Comparison of ENCODE assay signal across 1 cellular context in the genomic region with DNA sequence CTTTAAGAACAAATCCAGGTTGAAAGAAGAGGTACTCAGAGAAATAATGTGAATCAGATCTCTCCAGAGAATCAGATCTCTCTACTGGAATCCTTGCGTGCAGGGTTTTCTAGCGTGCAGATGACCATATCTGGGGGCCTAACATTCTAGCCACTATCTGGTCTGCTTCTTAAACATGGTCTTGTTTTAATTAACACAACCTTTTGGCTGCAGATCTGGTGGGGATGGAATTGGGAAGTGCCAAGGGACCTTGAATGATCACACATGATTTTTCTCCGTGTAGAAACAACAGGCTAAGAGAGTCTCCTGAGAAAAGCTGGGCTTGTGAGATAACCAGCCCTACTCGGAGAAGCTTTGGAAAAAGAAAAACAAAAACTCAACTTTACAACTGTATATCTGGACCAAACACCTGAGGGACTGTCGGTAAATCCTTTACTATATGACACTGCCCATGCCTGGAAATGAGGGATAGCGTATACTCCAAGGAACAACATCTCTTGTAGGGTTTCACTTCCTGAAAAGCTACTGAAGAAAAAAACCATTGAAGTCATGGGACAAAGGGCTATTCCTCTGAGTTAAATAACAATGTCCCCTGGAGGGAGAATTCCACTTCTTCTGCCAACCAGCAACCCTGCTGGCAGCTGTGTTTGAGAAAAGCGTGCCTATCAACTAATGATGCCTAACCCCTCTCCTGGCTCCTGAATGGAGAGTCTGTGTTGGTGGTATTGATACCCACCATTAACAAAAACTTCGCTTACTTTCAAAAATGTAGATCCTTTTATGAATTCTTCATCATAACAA.
TF ChIP-seq lines count a peak whose summit lies in the region.

No MANE protein-coding gene starts in this region.

TF ChIP-seq in K562, 482 proteins besides CTCF, POLR2A, EP300 and RAD21 (continued from another document):
- TF ChIP-seq, protein P1, sequence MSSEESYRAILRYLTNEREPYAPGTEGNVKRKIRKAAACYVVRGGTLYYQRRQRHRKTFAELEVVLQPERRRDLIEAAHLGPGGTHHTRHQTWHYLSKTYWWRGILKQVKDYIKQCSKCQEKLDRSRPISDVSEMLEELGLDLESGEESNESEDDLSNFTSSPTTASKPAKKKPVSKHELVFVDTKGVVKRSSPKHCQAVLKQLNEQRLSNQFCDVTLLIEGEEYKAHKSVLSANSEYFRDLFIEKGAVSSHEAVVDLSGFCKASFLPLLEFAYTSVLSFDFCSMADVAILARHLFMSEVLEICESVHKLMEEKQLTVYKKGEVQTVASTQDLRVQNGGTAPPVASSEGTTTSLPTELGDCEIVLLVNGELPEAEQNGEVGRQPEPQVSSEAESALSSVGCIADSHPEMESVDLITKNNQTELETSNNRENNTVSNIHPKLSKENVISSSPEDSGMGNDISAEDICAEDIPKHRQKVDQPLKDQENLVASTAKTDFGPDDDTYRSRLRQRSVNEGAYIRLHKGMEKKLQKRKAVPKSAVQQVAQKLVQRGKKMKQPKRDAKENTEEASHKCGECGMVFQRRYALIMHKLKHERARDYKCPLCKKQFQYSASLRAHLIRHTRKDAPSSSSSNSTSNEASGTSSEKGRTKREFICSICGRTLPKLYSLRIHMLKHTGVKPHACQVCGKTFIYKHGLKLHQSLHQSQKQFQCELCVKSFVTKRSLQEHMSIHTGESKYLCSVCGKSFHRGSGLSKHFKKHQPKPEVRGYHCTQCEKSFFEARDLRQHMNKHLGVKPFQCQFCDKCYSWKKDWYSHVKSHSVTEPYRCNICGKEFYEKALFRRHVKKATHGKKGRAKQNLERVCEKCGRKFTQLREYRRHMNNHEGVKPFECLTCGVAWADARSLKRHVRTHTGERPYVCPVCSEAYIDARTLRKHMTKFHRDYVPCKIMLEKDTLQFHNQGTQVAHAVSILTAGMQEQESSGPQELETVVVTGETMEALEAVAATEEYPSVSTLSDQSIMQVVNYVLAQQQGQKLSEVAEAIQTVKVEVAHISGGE (CRISPR knock-in tag; IDR thresholded peaks at IDR 0.05), result peak in 1 of 3 experiments; percentile 49; a peak in 1 of 6 replicates
- TF ChIP-seq, protein P2, sequence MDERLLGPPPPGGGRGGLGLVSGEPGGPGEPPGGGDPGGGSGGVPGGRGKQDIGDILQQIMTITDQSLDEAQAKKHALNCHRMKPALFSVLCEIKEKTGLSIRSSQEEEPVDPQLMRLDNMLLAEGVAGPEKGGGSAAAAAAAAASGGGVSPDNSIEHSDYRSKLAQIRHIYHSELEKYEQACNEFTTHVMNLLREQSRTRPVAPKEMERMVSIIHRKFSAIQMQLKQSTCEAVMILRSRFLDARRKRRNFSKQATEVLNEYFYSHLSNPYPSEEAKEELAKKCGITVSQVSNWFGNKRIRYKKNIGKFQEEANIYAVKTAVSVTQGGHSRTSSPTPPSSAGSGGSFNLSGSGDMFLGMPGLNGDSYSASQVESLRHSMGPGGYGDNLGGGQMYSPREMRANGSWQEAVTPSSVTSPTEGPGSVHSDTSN (CRISPR knock-in tag; IDR thresholded peaks at IDR 0.05; ENCODE audit: low read depth), result no peak
- TF ChIP-seq, protein P2 (tag; conservative IDR thresholded peaks at IDR 0.05; ENCODE audit: low read depth), result peak; percentile 62
- TF ChIP-seq, protein P3, sequence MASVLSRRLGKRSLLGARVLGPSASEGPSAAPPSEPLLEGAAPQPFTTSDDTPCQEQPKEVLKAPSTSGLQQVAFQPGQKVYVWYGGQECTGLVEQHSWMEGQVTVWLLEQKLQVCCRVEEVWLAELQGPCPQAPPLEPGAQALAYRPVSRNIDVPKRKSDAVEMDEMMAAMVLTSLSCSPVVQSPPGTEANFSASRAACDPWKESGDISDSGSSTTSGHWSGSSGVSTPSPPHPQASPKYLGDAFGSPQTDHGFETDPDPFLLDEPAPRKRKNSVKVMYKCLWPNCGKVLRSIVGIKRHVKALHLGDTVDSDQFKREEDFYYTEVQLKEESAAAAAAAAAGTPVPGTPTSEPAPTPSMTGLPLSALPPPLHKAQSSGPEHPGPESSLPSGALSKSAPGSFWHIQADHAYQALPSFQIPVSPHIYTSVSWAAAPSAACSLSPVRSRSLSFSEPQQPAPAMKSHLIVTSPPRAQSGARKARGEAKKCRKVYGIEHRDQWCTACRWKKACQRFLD (CRISPR knock-in tag; IDR thresholded peaks at IDR 0.05), result 0 out of 2 replicates have a peak, but pooled peaks have one; percentile 15
- TF ChIP-seq ESRRB (CRISPR knock-in tag; IDR thresholded peaks at IDR 0.05; ENCODE audit: borderline replicate concordance) (no peak), CXXC5 (CRISPR knock-in tag; IDR thresholded peaks at IDR 0.05) (0 out of 2 replicates have a peak, but pooled peaks have one; percentile 11), MTA3 (IDR thresholded peaks at IDR 0.05; ENCODE audit: borderline replicate concordance) (no peak), TAL1 (IDR thresholded peaks at IDR 0.05) (peak; percentile 85), CBFA2T2 (conservative IDR thresholded peaks at IDR 0.05) (peak; percentile 58; the same call in 1 of the 2 replicates), ZC3H8 (IDR thresholded peaks at IDR 0.05) (no peak), DPF2 (IDR thresholded peaks at IDR 0.05) (peak; percentile 70; the same call in 1 of the 2 replicates), MTA2 (IDR thresholded peaks at IDR 0.05; ENCODE audit: low read depth) (peak; percentile 78), NCOR1 (IDR thresholded peaks at IDR 0.05) (peak; percentile 77), POU5F1 (IDR thresholded peaks at IDR 0.05; ENCODE audit: borderline replicate concordance, low read depth, low read length, partially characterized antibody) (no peak), ELF4 (CRISPR knock-in tag; IDR thresholded peaks at IDR 0.05) (peak; percentile 85; the same call in 1 of the 2 replicates), CBFA2T3 (IDR thresholded peaks at IDR 0.05) (peak; percentile 79), FOXK1 (CRISPR knock-in tag; IDR thresholded peaks at IDR 0.05; ENCODE audit: borderline replicate concordance) (no peak)
- TF ChIP-seq, protein P4, sequence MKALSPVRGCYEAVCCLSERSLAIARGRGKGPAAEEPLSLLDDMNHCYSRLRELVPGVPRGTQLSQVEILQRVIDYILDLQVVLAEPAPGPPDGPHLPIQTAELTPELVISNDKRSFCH (CRISPR knock-in tag; IDR thresholded peaks at IDR 0.05), result no peak
- TF ChIP-seq, protein P4 (tag; IDR thresholded peaks at IDR 0.05), result 0 out of 2 replicates have a peak, but pooled peaks have one; percentile 13
- TF ChIP-seq, protein P5, sequence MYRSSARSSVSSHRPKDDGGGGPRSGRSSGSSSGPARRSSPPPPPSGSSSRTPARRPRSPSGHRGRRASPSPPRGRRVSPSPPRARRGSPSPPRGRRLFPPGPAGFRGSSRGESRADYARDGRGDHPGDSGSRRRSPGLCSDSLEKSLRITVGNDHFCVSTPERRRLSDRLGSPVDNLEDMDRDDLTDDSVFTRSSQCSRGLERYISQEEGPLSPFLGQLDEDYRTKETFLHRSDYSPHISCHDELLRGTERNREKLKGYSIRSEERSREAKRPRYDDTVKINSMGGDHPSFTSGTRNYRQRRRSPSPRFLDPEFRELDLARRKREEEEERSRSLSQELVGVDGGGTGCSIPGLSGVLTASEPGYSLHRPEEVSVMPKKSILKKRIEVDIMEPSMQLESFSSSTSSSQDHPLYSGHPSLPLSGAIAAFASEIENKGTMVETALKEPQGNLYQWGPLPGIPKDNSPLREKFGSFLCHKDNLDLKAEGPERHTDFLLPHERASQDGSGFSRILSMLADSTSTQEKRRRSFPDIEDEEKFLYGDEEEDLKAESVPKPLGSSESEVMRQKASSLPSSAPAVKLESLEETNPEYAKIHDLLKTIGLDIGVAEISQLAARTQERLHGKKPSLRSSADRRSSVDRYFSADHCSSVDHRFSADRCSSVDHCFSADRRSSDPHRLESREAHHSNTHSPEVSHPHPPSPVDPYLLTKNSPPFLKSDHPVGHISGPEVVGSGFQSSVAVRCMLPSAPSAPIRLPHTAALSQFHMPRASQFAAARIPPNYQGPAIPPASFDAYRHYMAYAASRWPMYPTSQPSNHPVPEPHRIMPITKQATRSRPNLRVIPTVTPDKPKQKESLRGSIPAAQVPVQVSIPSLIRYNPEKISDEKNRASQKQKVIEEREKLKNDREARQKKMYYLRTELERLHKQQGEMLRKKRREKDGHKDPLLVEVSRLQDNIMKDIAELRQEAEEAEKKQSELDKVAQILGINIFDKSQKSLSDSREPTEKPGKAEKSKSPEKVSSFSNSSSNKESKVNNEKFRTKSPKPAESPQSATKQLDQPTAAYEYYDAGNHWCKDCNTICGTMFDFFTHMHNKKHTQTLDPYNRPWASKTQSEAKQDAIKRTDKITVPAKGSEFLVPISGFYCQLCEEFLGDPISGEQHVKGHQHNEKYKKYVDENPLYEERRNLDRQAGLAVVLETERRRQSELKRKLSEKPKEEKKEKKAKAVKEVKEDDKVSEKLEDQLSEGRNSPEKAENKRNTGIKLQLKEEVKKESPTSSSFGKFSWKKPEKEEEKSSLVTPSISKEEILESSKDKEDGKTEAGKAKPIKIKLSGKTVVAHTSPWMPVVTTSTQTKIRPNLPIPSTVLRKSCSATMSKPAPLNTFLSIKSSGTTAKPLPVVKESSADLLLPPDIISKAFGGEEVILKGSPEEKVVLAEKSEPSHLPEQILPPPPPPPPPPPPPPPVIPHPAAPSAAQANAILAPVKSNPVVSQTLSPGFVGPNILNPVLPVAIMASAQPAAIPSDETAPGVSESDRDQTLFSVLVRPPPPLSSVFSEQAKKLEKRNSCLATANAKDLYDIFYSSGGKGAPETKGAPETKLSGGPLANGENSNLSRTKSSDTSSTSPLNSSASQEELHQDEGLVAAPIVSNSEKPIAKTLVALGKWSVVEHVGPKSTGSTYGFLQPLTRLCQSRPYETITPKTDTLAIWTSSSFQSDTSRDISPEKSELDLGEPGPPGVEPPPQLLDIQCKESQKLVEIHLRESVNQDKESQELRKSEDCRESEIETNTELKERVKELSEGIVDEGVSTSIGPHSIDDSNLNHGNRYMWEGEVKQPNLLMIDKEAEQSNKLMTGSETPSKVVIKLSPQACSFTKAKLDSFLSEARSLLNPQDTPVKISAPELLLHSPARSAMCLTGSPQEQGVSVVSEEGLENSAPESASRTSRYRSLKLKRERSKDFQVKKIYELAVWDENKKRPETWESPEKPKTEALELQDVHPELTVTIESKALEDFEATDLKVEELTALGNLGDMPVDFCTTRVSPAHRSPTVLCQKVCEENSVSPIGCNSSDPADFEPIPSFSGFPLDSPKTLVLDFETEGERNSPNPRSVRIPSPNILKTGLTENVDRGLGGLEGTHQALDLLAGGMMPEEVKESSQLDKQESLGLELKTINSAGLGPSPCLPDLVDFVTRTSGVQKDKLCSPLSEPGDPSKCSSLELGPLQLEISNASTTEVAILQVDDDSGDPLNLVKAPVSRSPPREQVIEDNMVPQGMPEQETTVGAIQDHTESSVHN (IDR thresholded peaks at IDR 0.05; ENCODE audit: borderline replicate concordance in 1 of 2, low read depth in 1 of 2), result no peak
- TF ChIP-seq, protein P6, sequence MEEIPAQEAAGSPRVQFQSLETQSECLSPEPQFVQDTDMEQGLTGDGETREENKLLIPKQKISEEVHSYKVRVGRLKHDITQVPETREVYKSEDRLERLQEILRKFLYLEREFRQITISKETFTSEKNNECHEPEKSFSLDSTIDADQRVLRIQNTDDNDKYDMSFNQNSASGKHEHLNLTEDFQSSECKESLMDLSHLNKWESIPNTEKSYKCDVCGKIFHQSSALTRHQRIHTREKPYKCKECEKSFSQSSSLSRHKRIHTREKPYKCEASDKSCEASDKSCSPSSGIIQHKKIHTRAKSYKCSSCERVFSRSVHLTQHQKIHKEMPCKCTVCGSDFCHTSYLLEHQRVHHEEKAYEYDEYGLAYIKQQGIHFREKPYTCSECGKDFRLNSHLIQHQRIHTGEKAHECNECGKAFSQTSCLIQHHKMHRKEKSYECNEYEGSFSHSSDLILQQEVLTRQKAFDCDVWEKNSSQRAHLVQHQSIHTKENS (CRISPR knock-in tag; IDR thresholded peaks at IDR 0.05), result no peak
